ENCODE assay signal across 21 cellular contexts in the genomic region with DNA sequence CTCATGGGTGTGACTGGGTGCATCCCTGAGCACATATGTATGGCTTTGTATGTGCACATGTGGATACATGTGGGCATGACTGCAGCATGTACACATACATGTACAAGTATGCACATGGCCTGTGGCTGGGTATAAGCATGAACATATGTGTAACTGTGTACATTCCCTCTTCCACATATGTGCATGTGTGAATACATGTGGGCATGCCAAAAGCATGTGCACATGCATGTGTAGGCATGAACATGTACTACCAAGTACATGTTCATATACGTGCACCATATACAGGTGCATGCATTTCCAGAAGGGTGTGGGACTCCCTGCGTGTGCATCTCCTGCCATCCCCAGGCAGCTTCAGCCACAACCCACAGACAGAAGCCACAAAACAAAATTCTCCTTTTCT.
DNase-seq lines count a peak whose midpoint lies in the region; ATAC-seq, FAIRE-seq and TF ChIP-seq lines count a peak whose summit lies in the region.
"Had no signal": no experiment of that assay in that cellular context is flagged by ENCODE, and none has a peak within 500 bp of the region (broad histone marks: within the 10 kb centered on the region; RNA-seq: fewer than 3 reads in every experiment).

No MANE protein-coding gene starts in this region.

- TF ChIP-seq EP300 in HepG2 (IDR thresholded peaks at IDR 0.05; ENCODE audit: low read depth in 2 of 2, low read length in 2 of 2), result no peak
- no peak for TF ChIP-seq EP300 in HepG2 (CRISPR knock-in tag; IDR thresholded peaks at IDR 0.05; ENCODE audit: borderline replicate concordance)
- TF ChIP-seq EP300 in neural cell (conservative IDR thresholded peaks at IDR 0.05; ENCODE audit: poor library complexity, severe bottlenecking), result no peak

- H4K20me1 ChIP-seq in HepG2 (ENCODE audit: insufficient read depth, low read length), result no peaks in the 10 kb centered on the region
- no peaks in the 10 kb centered on the region for H4K20me1 ChIP-seq in neural cell (ENCODE audit: insufficient read depth)
- no peaks in the 10 kb centered on the region for H4K20me1 ChIP-seq in osteoblast (ENCODE audit: insufficient read depth, low read length)

- POLR2A ChIA-PET in HepG2 (lab: Yijun Ruan, JAX), result no interaction called here

- H3K36me3 ChIP-seq in HepG2 (replicated peaks in 1 of 2; ENCODE audit: control insufficient read depth in 1 of 2, insufficient read depth in 2 of 2, low read length in 2 of 2), result no peaks in the 10 kb centered on the region
- no peaks in the 10 kb centered on the region for H3K36me3 ChIP-seq in right lobe of liver
- no peaks in the 10 kb centered on the region for H3K36me3 ChIP-seq in neural cell (ENCODE audit: insufficient read depth, low read length)
- H3K36me3 ChIP-seq in osteoblast (ENCODE audit: insufficient read depth, low read length), result no peaks in the 10 kb centered on the region

- in situ Hi-C loops in HepG2 (cut with HindIII; ENCODE audit: extremely low pct_ligation_motif_present, low pct_unique_long_range_greater_than_20kb), result no loop called here

- H3K4me1 ChIP-seq in HepG2 (ENCODE audit: insufficient read depth, low read length), result peaks cover 9% of the 10 kb centered on the region; the same call in 1 of the 2 replicates
- no peaks in the 10 kb centered on the region for H3K4me1 ChIP-seq in right lobe of liver
- H3K4me1 ChIP-seq in osteoblast (ENCODE audit: insufficient read depth, low read length), result no peaks in the 10 kb centered on the region
- no peaks in the 10 kb centered on the region for H3K4me1 ChIP-seq in foreskin keratinocyte
- H3K4me1 ChIP-seq: Caco-2 had no signal

- H2AFZ ChIP-seq in HepG2 (ENCODE audit: low read length), result no peak overlapping the region
- no peak overlapping the region for H2AFZ ChIP-seq in neural cell (ENCODE audit: low read depth, low read length)
- no peak overlapping the region for H2AFZ ChIP-seq in osteoblast (ENCODE audit: low read length)

- no peak for FAIRE-seq in HepG2 (lab: Jason Lieb, UNC)
- FAIRE-seq: A204.1, G401.6, GM12892 had no signal

- WGBS in HepG2 (ENCODE audit: low lambda C conversion rate), result 0% methylated on average over 2 of the region's 2 CpGs
- WGBS in right lobe of liver (ENCODE audit: insufficient coverage, low coverage, low lambda C conversion rate, missing lambda C conversion rate), result no CpG with 5 or more reads among the region's 2 CpGs

- no peak overlapping the region for H3K9ac ChIP-seq in HepG2 (ENCODE audit: insufficient read depth, low read depth, low read length)
- H3K9ac ChIP-seq in neural cell (ENCODE audit: low read length), result no peak overlapping the region

- TF ChIP-seq CTCF in HepG2 (CRISPR knock-in tag; IDR thresholded peaks at IDR 0.05) (no peak), right lobe of liver (IDR thresholded peaks at IDR 0.05) (no peak), neural cell (IDR thresholded peaks at IDR 0.05; ENCODE audit: poor library complexity, severe bottlenecking) (no peak), osteoblast (IDR thresholded peaks at IDR 0.05; ENCODE audit: extremely low read depth, low read depth, low read length) (no peak), foreskin keratinocyte (conservative IDR thresholded peaks at IDR 0.05) (no peak)

- H3K79me2 ChIP-seq in HepG2 (ENCODE audit: insufficient read depth, low read length), result no peaks in the 10 kb centered on the region
- no peaks in the 10 kb centered on the region for H3K79me2 ChIP-seq in neural cell (replicated peaks; ENCODE audit: insufficient read depth, low read length)
- no peaks in the 10 kb centered on the region for H3K79me2 ChIP-seq in osteoblast (ENCODE audit: insufficient read depth, low read length)

- no peaks in the 10 kb centered on the region for H3F3A ChIP-seq in neural cell (ENCODE audit: insufficient read depth, low read length, poor library complexity, severe bottlenecking)

- CTCF ChIA-PET in HepG2 (lab: Yijun Ruan, JAX; ENCODE audit: low intra/inter-chr PET ratio, low total read pairs), result no interaction called here

- intact Hi-C loops in HepG2 (cut with micrococcal nuclease; ENCODE audit: unreplicated experiment), result no loop called here
- intact Hi-C loops in right lobe of liver (cut with DNase I), result loop anchor here in 1 of 2 donors (10.0 kb wide), 1 partner anchor 189 kb away; no protein-coding TSS in a partner anchor

- no TSS peak for BruUV-seq in HepG2 (replicated peaks; lab: Mats Ljungman, UMichigan)

- TF ChIP-seq RAD21 in HepG2 (CRISPR knock-in tag; IDR thresholded peaks at IDR 0.05) (no peak), neural cell (conservative IDR thresholded peaks at IDR 0.05) (peak; percentile 39)

- H3K4me2 ChIP-seq in HepG2 (ENCODE audit: low read depth, low read length), result no peak overlapping the region
- no peak overlapping the region for H3K4me2 ChIP-seq in neural cell (ENCODE audit: low read length)
- H3K4me2 ChIP-seq in osteoblast (ENCODE audit: insufficient read depth, low read length), result no peak overlapping the region

- no peaks in the 10 kb centered on the region for H3K9me3 ChIP-seq in HepG2 (ENCODE audit: low read length)
- H3K9me3 ChIP-seq in right lobe of liver, result no peaks in the 10 kb centered on the region
- H3K9me3 ChIP-seq in neural cell (ENCODE audit: low read length), result no peaks in the 10 kb centered on the region
- H3K9me3 ChIP-seq in osteoblast (ENCODE audit: low read depth, low read length), result no peaks in the 10 kb centered on the region
- H3K9me3 ChIP-seq: Caco-2 had no signal

- H3K27ac ChIP-seq in HepG2 (ENCODE audit: extremely low read length, insufficient read depth, low read length) (no peak overlapping the region), right lobe of liver (no peak overlapping the region), neural cell (ENCODE audit: low read length) (no peak overlapping the region), osteoblast (ENCODE audit: low read depth, low read length) (no peak overlapping the region), foreskin keratinocyte (no peak overlapping the region)
- H3K27ac ChIP-seq: 22Rv1, C4-2B had no signal

- ATAC-seq in HepG2, result no peak
- no peak for ATAC-seq in right lobe of liver
- no peak for ATAC-seq in HG02623 (IDR thresholded peaks at IDR 0.05; ENCODE audit: unreplicated experiment)
- ATAC-seq in foreskin keratinocyte, result no peak
- ATAC-seq: CD8-positive, alpha-beta T cell had no signal

- peaks cover 2 to 5% of the 10 kb centered on the region in 2 experiments; a peak in 1 of 5 replicates for H3K27me3 ChIP-seq in HepG2 (ENCODE audit: control insufficient read depth in 1 of 2, insufficient read depth in 2 of 2, low read length in 2 of 2)
- no peaks in the 10 kb centered on the region for H3K27me3 ChIP-seq in right lobe of liver
- H3K27me3 ChIP-seq in neural cell (ENCODE audit: insufficient read depth, low read depth, low read length), result no peaks in the 10 kb centered on the region
- H3K27me3 ChIP-seq in osteoblast (ENCODE audit: insufficient read depth, low read length), result peaks cover 7% of the 10 kb centered on the region
- H3K27me3 ChIP-seq in foreskin keratinocyte, result no peaks in the 10 kb centered on the region

- DNase-seq in HepG2 (ENCODE audit: low spot score) (no peak), right lobe of liver (no peak), osteoblast (ENCODE audit: insufficient read length, low spot score, missing footprints) (peak; percentile 79), foreskin keratinocyte (no peak), C1 segment of cervical spinal cord (lab: John Stamatoyannopoulos, UW) (no peak)
- DNase-seq in effector CD4-positive, alpha-beta T cell, result no peak
- DNase-seq: Caco-2; CD4-positive, CD25-positive, alpha-beta regulatory T cell; CD8-positive, alpha-beta T cell; DMS153; DND-41; GOT3; H7; HCEC 1CT had no signal

- no peak overlapping the region for H3K4me3 ChIP-seq in HepG2 (replicated peaks in 1 of 3; ENCODE audit: insufficient read depth in 1 of 3, low read depth in 2 of 3, low read length in 3 of 3)
- no peak overlapping the region for H3K4me3 ChIP-seq in right lobe of liver
- no peak overlapping the region for H3K4me3 ChIP-seq in neural cell (ENCODE audit: low read length)
- no peak overlapping the region for H3K4me3 ChIP-seq in osteoblast (ENCODE audit: insufficient read depth, low read length)

- TF ChIP-seq POLR2A in HepG2 (IDR thresholded peaks at IDR 0.05; ENCODE audit: insufficient read depth in 1 of 2, low read depth in 2 of 2, low read length in 2 of 2), result no peak
- no peak for TF ChIP-seq POLR2A in right lobe of liver (IDR thresholded peaks at IDR 0.05)

- H3K9me2 ChIP-seq in neural cell (ENCODE audit: insufficient read depth, low read length), result no peaks in the 10 kb centered on the region

TF ChIP-seq in HepG2, 621 proteins besides CTCF, POLR2A, EP300 and RAD21 (continues in another document):
- TF ChIP-seq WIZ (CRISPR knock-in tag; IDR thresholded peaks at IDR 0.05), result no peak
- TF ChIP-seq ZNF740 (CRISPR knock-in tag; IDR thresholded peaks at IDR 0.05), result no peak
- no peak for TF ChIP-seq ZNF569 (CRISPR knock-in tag; IDR thresholded peaks at IDR 0.05; ENCODE audit: borderline replicate concordance)

TF ChIP-seq in neural cell, 6 proteins besides CTCF, POLR2A, EP300 and RAD21:
- TF ChIP-seq SMC3 (conservative IDR thresholded peaks at IDR 0.05; ENCODE audit: poor library complexity) (peak; percentile 23), TAF1 (IDR thresholded peaks at IDR 0.05; ENCODE audit: low read depth) (no peak)
TF ChIP-seq in neural cell: peak in this region for 1.
